ENCODE assay signal across 8 cellular contexts in the genomic region with DNA sequence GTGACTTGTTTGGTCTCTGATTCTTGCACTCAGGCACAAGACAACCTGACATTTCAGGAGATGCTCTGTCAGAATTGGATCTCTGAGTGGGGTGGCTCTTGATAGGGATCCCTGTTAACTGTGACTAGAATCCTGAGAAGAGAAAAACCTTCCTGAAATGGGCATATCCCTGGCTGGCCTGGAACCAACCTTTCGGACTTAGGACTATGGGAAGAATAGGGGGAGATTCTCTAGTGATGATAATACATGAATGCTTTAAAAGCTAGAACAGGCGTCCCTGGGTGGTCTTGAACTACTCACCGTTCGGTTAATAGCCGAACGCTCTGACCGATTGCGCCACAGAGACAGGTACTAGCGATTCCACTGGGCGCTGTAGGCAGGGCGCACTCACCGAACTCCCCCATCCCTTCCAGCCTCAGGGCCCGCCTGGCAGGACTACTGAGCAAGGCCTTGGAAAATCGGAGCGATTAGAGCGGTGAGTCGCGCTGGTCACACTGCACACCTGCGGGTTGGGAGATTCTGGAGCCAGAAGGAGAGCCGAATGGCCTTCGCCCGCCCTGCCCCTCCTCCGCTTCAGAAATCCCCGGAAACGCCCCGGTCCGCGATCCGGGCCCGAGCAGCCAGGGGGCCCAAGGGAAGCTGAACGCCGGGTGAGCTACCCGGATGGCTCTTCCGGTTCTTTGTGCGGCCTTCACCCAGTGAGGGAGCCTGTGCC.
A peak's percentile ranks its signal among the peaks of the same experiment; 100 is the strongest.
DNase-seq lines count a peak whose midpoint lies in the region; ATAC-seq and TF ChIP-seq lines count a peak whose summit lies in the region.
"Not testable (repeated sequence)": the region's sequence is repeated elsewhere in the genome, so short reads cannot be mapped to it uniquely, and the experiment has no call there.

No MANE protein-coding gene starts in this region.

- TF ChIP-seq CTCF in thoracic aorta (IDR thresholded peaks at IDR 0.05): not testable (repeated sequence)

- H3K27me3 Mint-ChIP-seq in activated CD4-positive, alpha-beta T cell treated with anti-CD3 and anti-CD28 coated beads for 36 hours: not testable (repeated sequence)

- POLR2A ChIA-PET in activated CD4-positive, alpha-beta T cell treated with anti-CD3 and anti-CD28 coated beads for 36 hours (lab: Charles Lee): not testable (repeated sequence)

- CTCF ChIA-PET in activated CD4-positive, alpha-beta T cell treated with anti-CD3 and anti-CD28 coated beads for 36 hours (lab: Charles Lee): not testable (repeated sequence)

- DNase-seq in C1 segment of cervical spinal cord (lab: John Stamatoyannopoulos, UW) (peak in 11 of 14 donors; percentile 0 to 72 (median 25)), MG63 (peak; percentile 52), cerebellar cortex (ENCODE audit: low spot score) (peak; percentile 57), globus pallidus (ENCODE audit: low spot score) (peak; percentile 49), left colon (peak; percentile 34 to 39), posterior vena cava (ENCODE audit: low spot score) (peak; percentile 80)
- DNase-seq in activated CD4-positive, alpha-beta T cell treated with anti-CD3 and anti-CD28 coated beads for 36 hours: peak; percentile 9
- DNase-seq in thoracic aorta (ENCODE audit: low spot score): not testable (repeated sequence)

- H3K4me3 ChIP-seq in MG63 (peak overlapping the region; percentile 41), thoracic aorta (peak overlapping the region; percentile 68)

- H3K4me1 ChIP-seq in thoracic aorta (ENCODE audit: control insufficient read depth in 1 of 2, low read depth in 2 of 2): not testable (repeated sequence)

- not testable (repeated sequence) for ATAC-seq in activated CD4-positive, alpha-beta T cell treated with anti-CD3 and anti-CD28 coated beads for 36 hours
- ATAC-seq in left colon: peak; percentile 92
- peak; percentile 58 for ATAC-seq in thoracic aorta (ENCODE audit: insufficient number of reproducible peaks, low FRiP score, low read depth)

- not testable (repeated sequence) for H3K9me3 ChIP-seq in MG63, thoracic aorta

- H3K4me3 Mint-ChIP-seq in activated CD4-positive, alpha-beta T cell treated with anti-CD3 and anti-CD28 coated beads for 36 hours: not testable (repeated sequence)

- not testable (repeated sequence) for H3K36me3 ChIP-seq in MG63, thoracic aorta

- not testable (repeated sequence) for H3K27ac Mint-ChIP-seq in activated CD4-positive, alpha-beta T cell treated with anti-CD3 and anti-CD28 coated beads for 36 hours

- not testable (repeated sequence) for H3K27me3 ChIP-seq in MG63; thoracic aorta (replicated peaks; ENCODE audit: insufficient read depth)

- H3K9me3 Mint-ChIP-seq in activated CD4-positive, alpha-beta T cell treated with anti-CD3 and anti-CD28 coated beads for 36 hours (ENCODE audit: low read depth): not testable (repeated sequence)

- H3K27ac ChIP-seq in thoracic aorta: peak overlapping the region in 1 of 2 donors; percentile 38

- not testable (repeated sequence) for H3K36me3 Mint-ChIP-seq in activated CD4-positive, alpha-beta T cell treated with anti-CD3 and anti-CD28 coated beads for 36 hours (ENCODE audit: low read depth)

- not testable (repeated sequence) for H3K4me1 Mint-ChIP-seq in activated CD4-positive, alpha-beta T cell treated with anti-CD3 and anti-CD28 coated beads for 36 hours

- intact Hi-C loops in activated CD4-positive, alpha-beta T cell treated with anti-CD3 and anti-CD28 coated beads for 36 hours (cut with DNase I, micrococcal nuclease); left colon (cut with DNase I, micrococcal nuclease); posterior vena cava (cut with DNase I): not testable (repeated sequence)
